In genomic region chr3:170989100-170989648, GRCh38 we compare ENCODE assay signal across 21 cellular contexts. TPM values are rescaled to one million over a fixed set of nuclear protein-coding genes. Genes with fewer than 3 reads are reported as not detected.
DNase-seq lines count a peak whose midpoint lies in the region; ATAC-seq and TF ChIP-seq lines count a peak whose summit lies in the region.
"Had no signal": no experiment of that assay in that cellular context is flagged by ENCODE, and none has a peak within 500 bp of the region (broad histone marks: within the 10 kb centered on the region; RNA-seq: fewer than 3 reads in every experiment).

No MANE protein-coding gene starts in this region.

- no peak overlapping the region for H3K27ac Mint-ChIP-seq in stimulated activated memory B cell treated with anti-CD40 and anti-IgM and Interleukin-4, amounts not matched to agents 10 μg/mL and 1 μg/mL and 100 μg/mL, for 72 hours
- no peak overlapping the region for H3K27ac Mint-ChIP-seq in CD4-positive, alpha-beta memory T cell
- H3K27ac Mint-ChIP-seq: CD8-positive, alpha-beta T cell; GM23338; H9 had no signal

- H3K27me3 Mint-ChIP-seq in stimulated activated memory B cell treated with anti-CD40 and anti-IgM and Interleukin-4, amounts not matched to agents 10 μg/mL and 1 μg/mL and 100 μg/mL, for 72 hours: peaks cover 43% of the 10 kb centered on the region
- peaks cover 17 to 18% of the 10 kb centered on the region in 2 donors for H3K27me3 Mint-ChIP-seq in CD4-positive, alpha-beta memory T cell

- H3K4me3 Mint-ChIP-seq in stimulated activated memory B cell treated with anti-CD40 and anti-IgM and Interleukin-4, amounts not matched to agents 10 μg/mL and 1 μg/mL and 100 μg/mL, for 72 hours: no peak overlapping the region
- no peak overlapping the region for H3K4me3 Mint-ChIP-seq in CD4-positive, alpha-beta memory T cell
- H3K4me3 Mint-ChIP-seq: CD8-positive, alpha-beta T cell; GM23338; H9 had no signal

- intact Hi-C loops in right lobe of liver (cut with DNase I): no loop called here
- intact Hi-C loops in CD4-positive, alpha-beta memory T cell (cut with micrococcal nuclease): no loop called here

- H3K27ac ChIP-seq in HEK293 (ENCODE audit: extremely low read depth, low read depth, low read length) (no peak overlapping the region), right lobe of liver (peak overlapping the region in 2 of 3 donors; percentile 9 to 57)
- no peak overlapping the region for H3K27ac ChIP-seq in CD4-positive, alpha-beta memory T cell (ENCODE audit: low read depth, low read length)

- TF ChIP-seq POLR2A in right lobe of liver (IDR thresholded peaks at IDR 0.05): no peak

- no peaks in the 10 kb centered on the region for H3K4me1 Mint-ChIP-seq in stimulated activated memory B cell treated with anti-CD40 and anti-IgM and Interleukin-4, amounts not matched to agents 10 μg/mL and 1 μg/mL and 100 μg/mL, for 72 hours
- H3K4me1 Mint-ChIP-seq in CD4-positive, alpha-beta memory T cell: no peaks in the 10 kb centered on the region
- H3K4me1 Mint-ChIP-seq: GM23338, H9 had no signal

- H3K36me3 ChIP-seq in HEK293 (ENCODE audit: control insufficient read depth in 2 of 2, insufficient read depth in 1 of 2, low read length in 2 of 2): no peaks in the 10 kb centered on the region
- no peaks in the 10 kb centered on the region for H3K36me3 ChIP-seq in right lobe of liver
- no peaks in the 10 kb centered on the region for H3K36me3 ChIP-seq in CD4-positive, alpha-beta memory T cell (ENCODE audit: insufficient read depth, low read length)

- no peaks in the 10 kb centered on the region for H3K27me3 ChIP-seq in right lobe of liver
- no peaks in the 10 kb centered on the region for H3K27me3 ChIP-seq in CD4-positive, alpha-beta memory T cell (ENCODE audit: insufficient read depth, low read length)

- no peaks in the 10 kb centered on the region for H3K4me1 ChIP-seq in HEK293 (ENCODE audit: control insufficient read depth, insufficient read depth, low read length)
- H3K4me1 ChIP-seq in right lobe of liver: peaks cover 0 to 39% (median 0%) of the 10 kb centered on the region in 4 donors
- no peaks in the 10 kb centered on the region for H3K4me1 ChIP-seq in CD4-positive, alpha-beta memory T cell (ENCODE audit: insufficient read depth, low read length)

- no peak for TF ChIP-seq CTCF in HEK293 (tag by site-specific recombination; IDR thresholded peaks at IDR 0.05)
- no peak for TF ChIP-seq CTCF in right lobe of liver (IDR thresholded peaks at IDR 0.05)

- ATAC-seq in right lobe of liver: peak in 3 of 4 donors; percentile 19 to 35 (median 32)
- ATAC-seq in stimulated activated memory B cell treated with anti-CD40 and anti-IgM and Interleukin-4, amounts not matched to agents 10 μg/mL and 1 μg/mL and 100 μg/mL, for 72 hours: peak; percentile 53
- ATAC-seq: CD8-positive, alpha-beta T cell; GM23338 had no signal

- CTCF ChIA-PET in HEK293 (lab: Yijun Ruan, JAX): no interaction called here
- CTCF ChIA-PET in CD4-positive, alpha-beta memory T cell (lab: Charles Lee; ENCODE audit: partially characterized antibody): no interaction called here

- no peak overlapping the region for H3K4me3 ChIP-seq in HEK293 (ENCODE audit: low read depth, low read length)
- no peak overlapping the region for H3K4me3 ChIP-seq in right lobe of liver
- H3K4me3 ChIP-seq in CD4-positive, alpha-beta memory T cell (ENCODE audit: low read length in 2 of 2): no peak overlapping the region
- H3K4me3 ChIP-seq: GM23338 had no signal

- no peaks in the 10 kb centered on the region for H3K9me3 ChIP-seq in HEK293 (ENCODE audit: control insufficient read depth, insufficient read depth, low read depth, low read length)
- no peaks in the 10 kb centered on the region for H3K9me3 ChIP-seq in right lobe of liver
- no peaks in the 10 kb centered on the region for H3K9me3 ChIP-seq in CD4-positive, alpha-beta memory T cell (ENCODE audit: control insufficient read depth in 1 of 2, low read length in 2 of 2)

- peaks cover 5% of the 10 kb centered on the region for H3K9me3 Mint-ChIP-seq in stimulated activated memory B cell treated with anti-CD40 and anti-IgM and Interleukin-4, amounts not matched to agents 10 μg/mL and 1 μg/mL and 100 μg/mL, for 72 hours
- peaks cover 0 to 7% (median 4%) of the 10 kb centered on the region in 8 donors for H3K9me3 Mint-ChIP-seq in CD4-positive, alpha-beta memory T cell
- H3K9me3 Mint-ChIP-seq: GM23338 had no signal

- WGBS in right lobe of liver (ENCODE audit: insufficient coverage, low coverage, low lambda C conversion rate, missing lambda C conversion rate): no CpG with 5 or more reads among the region's 5 CpGs

- POLR2A ChIA-PET in HEK293 (lab: Yijun Ruan, JAX): no interaction called here
- POLR2A ChIA-PET in CD4-positive, alpha-beta memory T cell (lab: Charles Lee; ENCODE audit: partially characterized antibody): no interaction called here

- DNase-seq in islet precursor cell: peak; percentile 51
- DNase-seq in right lobe of liver: no peak
- no peak for DNase-seq in activated CD4-positive, alpha-beta T cell treated with anti-CD3 and anti-CD28 coated beads for 48 hours
- DNase-seq in MV-4-11 (lab: John Stamatoyannopoulos, UW): no peak
- no peak for DNase-seq in CD4-positive, alpha-beta memory T cell
- DNase-seq in COLO829 (ENCODE audit: low spot score): no peak
- DNase-seq: C1 segment of cervical spinal cord; Calu3; CD8-positive, alpha-beta T cell; DMS53; DMS79 treated with DMSO at 0.1 percent for 48 hours; GF-D8; H9 had no signal

- H3K36me3 Mint-ChIP-seq in stimulated activated memory B cell treated with anti-CD40 and anti-IgM and Interleukin-4, amounts not matched to agents 10 μg/mL and 1 μg/mL and 100 μg/mL, for 72 hours: no peaks in the 10 kb centered on the region
- peaks cover 0 to 4% of the 10 kb centered on the region in 2 donors for H3K36me3 Mint-ChIP-seq in CD4-positive, alpha-beta memory T cell
- H3K36me3 Mint-ChIP-seq: CD8-positive, alpha-beta T cell had no signal

TF ChIP-seq in HEK293, 187 proteins besides CTCF, POLR2A, EP300 and RAD21:
- TF ChIP-seq ZNF449 (tag by site-specific recombination; IDR thresholded peaks at IDR 0.05) (peak; percentile 85), REST (tag by site-specific recombination; IDR thresholded peaks at IDR 0.05) (no peak)

RNA-seq across cellular contexts. Expression of gene SLC2A2, which starts 37.3 kb away (rescaled TPM):
- 100 to 1,000 TPM; 162 to 465 (median 276) TPM for total RNA-seq in right lobe of liver
- total RNA-seq in CD4-positive, alpha-beta memory T cell: not detected
- polyA plus RNA-seq in CD4-positive, alpha-beta memory T cell: not detected
- total RNA-seq: A673; CD8-positive, alpha-beta T cell; Daoy; G401; GM23338; H4; H9 had no signal
- polyA plus RNA-seq: BJ, GM23338 had no signal

Comparison
In these comparisons a context has a peak if more than half of its experiments do, and no peak if none do; other contexts are left out.
1. H3K27ac ChIP-seq: peak in right lobe of liver (2 of 3); none in HEK293 (single experiment) and CD4-positive, alpha-beta memory T cell (single experiment).
2. RNA of gene SLC2A2, which starts 37.3 kb away (total RNA-seq): 162 to 465 TPM in right lobe of liver; not detected in CD4-positive, alpha-beta memory T cell; every median in the first group is over 100 times any median in the second.